Comparison of ENCODE assay signal across 8 cellular contexts in genomic region chr3:194135806-194136518, GRCh38. TPM values are rescaled to one million over a fixed set of nuclear protein-coding genes. Genes with fewer than 3 reads are reported as not detected.
DNase-seq lines count a peak whose midpoint lies in the region; ATAC-seq and TF ChIP-seq lines count a peak whose summit lies in the region.

Gene HES1 (plus strand): TSS chr3:194136148. CDS start chr3:194136381, 233 bp downstream.

- peaks cover 56% of the 10 kb centered on the region for H3K4me1 ChIP-seq in HUES6 (ENCODE audit: control insufficient read depth, insufficient read depth, low read length)
- peaks cover 16% of the 10 kb centered on the region for H3K4me1 ChIP-seq in NT2/D1 (ENCODE audit: insufficient read depth, insufficient read length)
- peaks cover 30% of the 10 kb centered on the region for H3K4me1 ChIP-seq in foreskin keratinocyte
- H3K4me1 ChIP-seq in tibial nerve, result peaks cover 0 to 82% (median 43%) of the 10 kb centered on the region in 4 donors

- H3K27me3 ChIP-seq in HUES6 (ENCODE audit: control insufficient read depth, insufficient read depth, low read length) (peaks cover 45% of the 10 kb centered on the region), NT2/D1 (ENCODE audit: insufficient read depth, insufficient read length) (peaks cover 18% of the 10 kb centered on the region), foreskin keratinocyte (no peaks in the 10 kb centered on the region), tibial nerve (no peaks in the 10 kb centered on the region)

- peaks cover 30 to 76% (median 48%) of the 10 kb centered on the region in 4 donors for H3K4me1 Mint-ChIP-seq in naive thymus-derived CD8-positive, alpha-beta T cell

- DNase-seq in AG09319 (ENCODE audit: extremely low read depth, low read depth) (peak; percentile 94), NT2/D1 (ENCODE audit: low read depth, low spot score) (peak; percentile 96), foreskin keratinocyte (peak; percentile 95 to 97), tibial nerve (ENCODE audit: low spot score in 2 of 2) (peak; percentile 81 to 82)
- peak; percentile 64 for DNase-seq in activated naive CD4-positive, alpha-beta T cell treated with anti-CD3 and anti-CD28 coated beads, Interleukin-2, amount 50 U/mL, for 16 hours
- DNase-seq in naive thymus-derived CD8-positive, alpha-beta T cell, result peak in 8 of 10 donors; percentile 9 to 32 (median 18)

- H3K36me3 ChIP-seq in HUES6 (ENCODE audit: control insufficient read depth, insufficient read depth, low read length), result no peaks in the 10 kb centered on the region
- H3K36me3 ChIP-seq in NT2/D1 (ENCODE audit: insufficient read depth, insufficient read length, low read length), result peaks cover 23% of the 10 kb centered on the region
- H3K36me3 ChIP-seq in tibial nerve, result no peaks in the 10 kb centered on the region

- peak in 1 of 2 donors; percentile 96 for TF ChIP-seq EP300 in tibial nerve (IDR thresholded peaks at IDR 0.05)

- ATAC-seq in GM18858 (IDR thresholded peaks at IDR 0.05; ENCODE audit: unreplicated experiment) (peak; percentile 19), foreskin keratinocyte (peak; percentile 47)
- ATAC-seq in naive thymus-derived CD8-positive, alpha-beta T cell, result peak; percentile 15 to 25

- POLR2A ChIA-PET in naive thymus-derived CD8-positive, alpha-beta T cell (lab: Charles Lee), result no interaction called here

- H3K36me3 Mint-ChIP-seq in naive thymus-derived CD8-positive, alpha-beta T cell, result peaks cover 0 to 2% (median 0%) of the 10 kb centered on the region in 3 donors

- H3K27ac Mint-ChIP-seq in naive thymus-derived CD8-positive, alpha-beta T cell, result peak within 1 kb of the TSS; percentile 53 to 96 (median 84)

- 1% methylated on average over 29 of the region's 29 CpGs for WGBS in tibial nerve, 2 donors

- H3K9me3 ChIP-seq in HUES6 (ENCODE audit: control insufficient read depth, insufficient read depth, low read depth, low read length), result no peaks in the 10 kb centered on the region
- H3K9me3 ChIP-seq in NT2/D1 (ENCODE audit: insufficient read depth, low read length), result no peaks in the 10 kb centered on the region
- H3K9me3 ChIP-seq in tibial nerve, result no peaks in the 10 kb centered on the region

- no peak for TF ChIP-seq CTCF in AG09319 (IDR thresholded peaks at IDR 0.05; ENCODE audit: low read depth, low read length)
- TF ChIP-seq CTCF in foreskin keratinocyte (conservative IDR thresholded peaks at IDR 0.05), result peak; percentile 5
- no peak for TF ChIP-seq CTCF in tibial nerve (IDR thresholded peaks at IDR 0.05)

- peak within 1 kb of the TSS; percentile 69 for H3K4me3 ChIP-seq in HUES6 (ENCODE audit: low read depth, low read length)
- peak within 1 kb of the TSS; percentile 92 for H3K4me3 ChIP-seq in NT2/D1 (ENCODE audit: insufficient read length, low read depth)
- H3K4me3 ChIP-seq in tibial nerve, result peak within 1 kb of the TSS; percentile 46 to 71 (median 58)

- no peaks in the 10 kb centered on the region for H3K9me3 Mint-ChIP-seq in naive thymus-derived CD8-positive, alpha-beta T cell

- peak within 1 kb of the TSS; percentile 78 to 96 (median 90) for H3K4me3 Mint-ChIP-seq in naive thymus-derived CD8-positive, alpha-beta T cell

- peaks cover 22 to 65% (median 54%) of the 10 kb centered on the region in 5 donors for H3K27me3 Mint-ChIP-seq in naive thymus-derived CD8-positive, alpha-beta T cell

- peak within 1 kb of the TSS; percentile 77 for H3K9ac ChIP-seq in HUES6 (ENCODE audit: low read length)
- peak within 1 kb of the TSS; percentile 93 for H3K9ac ChIP-seq in NT2/D1 (ENCODE audit: insufficient read length, low read depth)

- peak; percentile 77 to 84 for TF ChIP-seq POLR2A in tibial nerve (IDR thresholded peaks at IDR 0.05)

- peak within 1 kb of the TSS; percentile 86; the same call in 1 of the 2 replicates for H3K27ac ChIP-seq in HUES6 (ENCODE audit: low read depth, low read length)
- H3K27ac ChIP-seq in foreskin keratinocyte, result peak within 1 kb of the TSS; percentile 95
- H3K27ac ChIP-seq in tibial nerve, result peak within 1 kb of the TSS; percentile 78 to 96 (median 90)

RNA-seq across cellular contexts. Expression of gene HES1, which starts in this region (rescaled TPM):
- total RNA-seq in foreskin keratinocyte (35.1 and 42.1 TPM in 2 replicates), tibial nerve (10 to 100 TPM; 14.7 to 52.7 (median 27.7) TPM)
- polyA plus RNA-seq in foreskin keratinocyte, result 28.7 and 32.5 TPM in 2 replicates
- total RNA-seq in naive thymus-derived CD8-positive, alpha-beta T cell, result not detected
- not detected for polyA plus RNA-seq in naive thymus-derived CD8-positive, alpha-beta T cell

Comparison
In these comparisons a context has a peak if more than half of its experiments do, and no peak if none do; other contexts are left out.
1. Peak in every context shown above with its lines: DNase-seq, ATAC-seq, H3K4me3 ChIP-seq and H3K27ac ChIP-seq.
2. RNA of gene HES1 (total RNA-seq): 35.1 to 42.1 TPM in foreskin keratinocyte and 14.7 to 52.7 TPM in tibial nerve; not detected in naive thymus-derived CD8-positive, alpha-beta T cell; every median in the first group is over 10 times any median in the second.
3. RNA of gene HES1 (polyA plus RNA-seq): 28.7 to 32.5 TPM in foreskin keratinocyte; not detected in naive thymus-derived CD8-positive, alpha-beta T cell; every median in the first group is over 10 times any median in the second.
4. Peak in DNase-seq and ATAC-seq in naive thymus-derived CD8-positive, alpha-beta T cell; RNA of the gene not detected or under 1 TPM.
5. DNase-seq: peak in every context shown above with its lines; median percentile 96 in NT2/D1; 96 in foreskin keratinocyte; 94 in AG09319; 82 in tibial nerve; 64 in activated naive CD4-positive, alpha-beta T cell treated with anti-CD3 and anti-CD28 coated beads, Interleukin-2, amount 50 U/mL, for 16 hours; 18 in naive thymus-derived CD8-positive, alpha-beta T cell.